ENCODE assay signal across 24 cellular contexts in the genomic region with DNA sequence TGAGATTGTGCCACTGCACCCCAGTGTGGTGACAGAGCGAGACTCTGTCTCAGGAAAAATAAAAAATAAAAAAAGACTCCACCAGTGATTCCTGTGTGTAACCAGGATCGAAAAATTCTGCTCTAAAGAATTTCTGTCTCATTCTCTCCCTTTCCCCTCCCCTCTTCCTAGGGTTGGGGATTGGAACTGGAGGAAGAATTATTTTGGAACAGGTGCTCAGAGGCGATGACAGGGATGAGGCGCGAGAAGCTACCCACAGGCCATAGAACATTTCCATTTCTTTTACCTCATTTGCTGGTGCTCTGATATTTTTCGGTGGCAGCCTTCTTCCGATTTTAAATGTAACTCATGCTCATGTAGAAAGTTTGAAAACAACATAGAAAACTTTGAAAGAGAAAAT.
DNase-seq lines count a peak whose midpoint lies in the region; ATAC-seq, FAIRE-seq and TF ChIP-seq lines count a peak whose summit lies in the region.
"Had no signal": no experiment of that assay in that cellular context is flagged by ENCODE, and none has a peak within 500 bp of the region (broad histone marks: within the 10 kb centered on the region; RNA-seq: fewer than 3 reads in every experiment).

No MANE protein-coding gene starts in this region.

- DNase-seq in LHCN-M2 (ENCODE audit: low read depth) (peak; percentile 71), WERI-Rb-1 (no peak), glutamatergic neuron (no peak), esophagus muscularis mucosa (ENCODE audit: extremely low spot score) (no peak), pancreas (no peak), T1000 (lab: John Stamatoyannopoulos, UW) (no peak), cardiac septum (ENCODE audit: low spot score) (no peak)
- DNase-seq: Caco-2; CD4-positive, CD25-positive, alpha-beta regulatory T cell; CD8-positive, alpha-beta T cell; DMS153; DND-41; GOT3; HFFc6 had no signal

- H3K36me3 Mint-ChIP-seq in glutamatergic neuron (ENCODE audit: unreplicated experiment) (no peaks in the 10 kb centered on the region), nephron (ENCODE audit: low read depth) (no peaks in the 10 kb centered on the region)
- H3K36me3 Mint-ChIP-seq: CD4-positive, CD25-positive, alpha-beta regulatory T cell; CD8-positive, alpha-beta T cell had no signal

- 84% methylated on average over 7 of the region's 7 CpGs for WGBS in esophagus muscularis mucosa
- WGBS in pancreas, 2 donors: 96% methylated on average over 7 of the region's 7 CpGs

- no peaks in the 10 kb centered on the region for H3K36me3 ChIP-seq in WERI-Rb-1
- H3K36me3 ChIP-seq in esophagus muscularis mucosa: peaks cover 0 to 4% (median 0%) of the 10 kb centered on the region in 4 donors
- H3K36me3 ChIP-seq in pancreas: no peaks in the 10 kb centered on the region
- H3K36me3 ChIP-seq: BLaER1, HAP-1 had no signal

- ATAC-seq in pancreas: no peak
- ATAC-seq: CD8-positive, alpha-beta T cell had no signal

- TF ChIP-seq POLR2A in esophagus muscularis mucosa (IDR thresholded peaks at IDR 0.05; ENCODE audit: low read depth): no peak

- TF ChIP-seq EP300 in esophagus muscularis mucosa (IDR thresholded peaks at IDR 0.05): no peak

- intact Hi-C loops in esophagus muscularis mucosa (cut with DNase I): no loop called here
- intact Hi-C loops in pancreas (cut with DNase I): no loop called here
- intact Hi-C loops in cardiac septum (cut with DNase I): no loop called here

- H3K4me1 ChIP-seq in esophagus muscularis mucosa: peaks cover 4 to 83% (median 70%) of the 10 kb centered on the region in 4 donors
- H3K4me1 ChIP-seq in pancreas: peaks cover 21 to 36% (median 33%) of the 10 kb centered on the region in 3 donors
- H3K4me1 ChIP-seq: BLaER1, HAP-1 had no signal

- H3K27ac ChIP-seq in WERI-Rb-1 (peak overlapping the region; percentile 26; the same call in 1 of the 2 replicates), esophagus muscularis mucosa (replicated peaks in 1 of 4) (peak overlapping the region in 2 of 4 donors; percentile 0 to 2), pancreas (no peak overlapping the region)
- H3K27ac ChIP-seq: 22Rv1, BLaER1, C4-2B had no signal

- H3K4me3 Mint-ChIP-seq in glutamatergic neuron (ENCODE audit: unreplicated experiment) (no peak overlapping the region), nephron (no peak overlapping the region)
- H3K4me3 Mint-ChIP-seq: B cell; CD4-positive, CD25-positive, alpha-beta regulatory T cell; CD8-positive, alpha-beta T cell; HFFc6 had no signal

- H3K4me3 ChIP-seq in WERI-Rb-1 (ENCODE audit: low read depth, low read length) (no peak overlapping the region), esophagus muscularis mucosa (no peak overlapping the region), pancreas (no peak overlapping the region)
- H3K4me3 ChIP-seq: BLaER1, HAP-1 had no signal

- H3K9me3 Mint-ChIP-seq in glutamatergic neuron (ENCODE audit: unreplicated experiment) (peaks cover 5% of the 10 kb centered on the region), nephron (no peaks in the 10 kb centered on the region)
- H3K9me3 Mint-ChIP-seq: CD8-positive, alpha-beta T cell had no signal

- peaks cover 43% of the 10 kb centered on the region for H3K4me1 Mint-ChIP-seq in glutamatergic neuron (ENCODE audit: low read depth, unreplicated experiment)
- H3K4me1 Mint-ChIP-seq in nephron: peaks cover 72% of the 10 kb centered on the region
- H3K4me1 Mint-ChIP-seq: B cell; CD4-positive, CD25-positive, alpha-beta regulatory T cell had no signal

- H3K27me3 Mint-ChIP-seq in glutamatergic neuron (ENCODE audit: unreplicated experiment): peaks cover 2% of the 10 kb centered on the region
- no peaks in the 10 kb centered on the region for H3K27me3 Mint-ChIP-seq in nephron (ENCODE audit: low read depth)
- H3K27me3 Mint-ChIP-seq: B cell; CD4-positive, CD25-positive, alpha-beta regulatory T cell had no signal

- H3K27me3 ChIP-seq in WERI-Rb-1 (ENCODE audit: insufficient read depth, low read depth, severe bottlenecking) (no peaks in the 10 kb centered on the region), esophagus muscularis mucosa (no peaks in the 10 kb centered on the region), pancreas (no peaks in the 10 kb centered on the region)
- H3K27me3 ChIP-seq: BLaER1 had no signal

- TF ChIP-seq CTCF in WERI-Rb-1 (IDR thresholded peaks at IDR 0.05; ENCODE audit: low read depth, low read length) (no peak), glutamatergic neuron (IDR thresholded peaks at IDR 0.05; ENCODE audit: partially characterized antibody, unreplicated experiment) (no peak), nephron (IDR thresholded peaks at IDR 0.05; ENCODE audit: unreplicated experiment in 3 of 3) (no peak), esophagus muscularis mucosa (IDR thresholded peaks at IDR 0.05) (no peak), pancreas (IDR thresholded peaks at IDR 0.05) (no peak)

- H3K9me3 ChIP-seq in WERI-Rb-1 (ENCODE audit: severe bottlenecking): no peaks in the 10 kb centered on the region
- H3K9me3 ChIP-seq in esophagus muscularis mucosa: no peaks in the 10 kb centered on the region
- no peaks in the 10 kb centered on the region for H3K9me3 ChIP-seq in pancreas
- H3K9me3 ChIP-seq: BLaER1, Caco-2, HAP-1 had no signal

- peak overlapping the region; percentile 34 for H3K27ac Mint-ChIP-seq in glutamatergic neuron (ENCODE audit: unreplicated experiment)
- H3K27ac Mint-ChIP-seq in nephron: peak overlapping the region; percentile 47 to 76 (median 71)
- H3K27ac Mint-ChIP-seq: B cell; CD4-positive, CD25-positive, alpha-beta regulatory T cell; CD8-positive, alpha-beta T cell; HFFc6 had no signal

- no peak for FAIRE-seq in pancreas (lab: Jason Lieb, UNC)
- FAIRE-seq: A204.1, G401.6, GM18507, H54 had no signal
